Comparison of ENCODE assay signal across 8 cellular contexts in genomic region chr5:152514827-152515397, GRCh38.
DNase-seq lines count a peak whose midpoint lies in the region; ATAC-seq and TF ChIP-seq lines count a peak whose summit lies in the region.

No MANE protein-coding gene starts in this region.

- H3K27me3 ChIP-seq in CD8-positive, alpha-beta T cell (ENCODE audit: insufficient read depth, low read length) = peaks cover 3% of the 10 kb centered on the region
- H3K27me3 ChIP-seq in Peyer's patch = no peaks in the 10 kb centered on the region

- no peak overlapping the region for H3K27ac Mint-ChIP-seq in CD8-positive, alpha-beta T cell
- H3K27ac Mint-ChIP-seq in activated T-cell treated with anti-CD3 and anti-CD28 coated beads, Interleukin-2, amount 50 U/mL, for 72 hours = no peak overlapping the region

- no peak overlapping the region for H3K27ac ChIP-seq in CD8-positive, alpha-beta T cell (ENCODE audit: low read depth, low read length)
- no peak overlapping the region for H3K27ac ChIP-seq in Peyer's patch

- intact Hi-C loops in CD8-positive, alpha-beta T cell (cut with DNase I, micrococcal nuclease) = no loop called here

- TF ChIP-seq POLR2A in Peyer's patch (IDR thresholded peaks at IDR 0.05) = no peak

- H3K4me3 Mint-ChIP-seq in CD8-positive, alpha-beta T cell = no peak overlapping the region
- no peak overlapping the region for H3K4me3 Mint-ChIP-seq in activated T-cell treated with anti-CD3 and anti-CD28 coated beads, Interleukin-2, amount 50 U/mL, for 72 hours

- no peaks in the 10 kb centered on the region for H3K36me3 Mint-ChIP-seq in CD8-positive, alpha-beta T cell
- no peaks in the 10 kb centered on the region for H3K36me3 Mint-ChIP-seq in activated T-cell treated with anti-CD3 and anti-CD28 coated beads, Interleukin-2, amount 50 U/mL, for 72 hours (ENCODE audit: insufficient read depth in 2 of 2)

- no peaks in the 10 kb centered on the region for H3K9me3 ChIP-seq in CD8-positive, alpha-beta T cell (ENCODE audit: low read length)
- H3K9me3 ChIP-seq in Peyer's patch = no peaks in the 10 kb centered on the region

- no peak overlapping the region for H3K4me3 ChIP-seq in CD8-positive, alpha-beta T cell (ENCODE audit: low read depth, low read length)
- no peak overlapping the region for H3K4me3 ChIP-seq in fibroblast of villous mesenchyme (ENCODE audit: low read depth, low read length)
- no peak overlapping the region for H3K4me3 ChIP-seq in Peyer's patch

- H3K36me3 ChIP-seq in CD8-positive, alpha-beta T cell (ENCODE audit: insufficient read depth, low read length) = no peaks in the 10 kb centered on the region
- no peaks in the 10 kb centered on the region for H3K36me3 ChIP-seq in Peyer's patch

- POLR2A ChIA-PET in CD8-positive, alpha-beta T cell (lab: Charles Lee) = no interaction called here

- peaks cover 6% of the 10 kb centered on the region for H3K27me3 Mint-ChIP-seq in CD8-positive, alpha-beta T cell (ENCODE audit: low read depth)
- H3K27me3 Mint-ChIP-seq in activated T-cell treated with anti-CD3 and anti-CD28 coated beads, Interleukin-2, amount 50 U/mL, for 72 hours (ENCODE audit: low read depth) = peaks cover 32% of the 10 kb centered on the region

- no peaks in the 10 kb centered on the region for H3K4me1 Mint-ChIP-seq in CD8-positive, alpha-beta T cell (ENCODE audit: low read depth)
- no peaks in the 10 kb centered on the region for H3K4me1 Mint-ChIP-seq in activated T-cell treated with anti-CD3 and anti-CD28 coated beads, Interleukin-2, amount 50 U/mL, for 72 hours (ENCODE audit: low read depth)

- TF ChIP-seq CTCF in CD8-positive, alpha-beta T cell (IDR thresholded peaks at IDR 0.05) = peak; percentile 16
- TF ChIP-seq CTCF in fibroblast of villous mesenchyme (IDR thresholded peaks at IDR 0.05; ENCODE audit: insufficient read depth, low read depth, low read length) (peak; percentile 32), Peyer's patch (IDR thresholded peaks at IDR 0.05) (peak in 3 of 6 experiments; percentile 13 to 40 (median 27))

- H3K4me1 ChIP-seq in CD8-positive, alpha-beta T cell (ENCODE audit: insufficient read depth, low read length) = no peaks in the 10 kb centered on the region
- no peaks in the 10 kb centered on the region for H3K4me1 ChIP-seq in Peyer's patch

- no peak for DNase-seq in CD8-positive, alpha-beta T cell
- peak; percentile 23 for DNase-seq in HCEC 1CT
- peak; percentile 70 for DNase-seq in OCI-M1 (lab: John Stamatoyannopoulos, UW)
- peak; percentile 11 for DNase-seq in fibroblast of villous mesenchyme (ENCODE audit: low read depth)
- no peak for DNase-seq in NK-92 (lab: John Stamatoyannopoulos, UW; ENCODE audit: unreplicated experiment)
- no peak for DNase-seq in activated T-cell treated with anti-CD3 and anti-CD28 coated beads, Interleukin-2, amount 50 U/mL, for 72 hours
- DNase-seq in Peyer's patch = no peak

- CTCF ChIA-PET in CD8-positive, alpha-beta T cell (lab: Charles Lee) = interaction anchor here (1.7 kb wide), 1 partner anchor 690 kb away, joined by 7 read pairs; no protein-coding TSS in a partner anchor

- H3K9me3 Mint-ChIP-seq in CD8-positive, alpha-beta T cell = no peaks in the 10 kb centered on the region
- H3K9me3 Mint-ChIP-seq in activated T-cell treated with anti-CD3 and anti-CD28 coated beads, Interleukin-2, amount 50 U/mL, for 72 hours = no peaks in the 10 kb centered on the region

- no peak for ATAC-seq in CD8-positive, alpha-beta T cell
- ATAC-seq in GM18861 (IDR thresholded peaks at IDR 0.05; ENCODE audit: unreplicated experiment) = no peak
- ATAC-seq in activated T-cell treated with anti-CD3 and anti-CD28 coated beads, Interleukin-2, amount 50 U/mL, for 72 hours (replicated peaks in 1 of 2) = no peak

Comparison
In these comparisons a context has a peak if more than half of its experiments do, and no peak if none do; other contexts are left out.
1. DNase-seq: peak in HCEC 1CT (single experiment), OCI-M1 (single experiment) and fibroblast of villous mesenchyme (single experiment); none in CD8-positive, alpha-beta T cell (0 of 7), NK-92 (single experiment), activated T-cell treated with anti-CD3 and anti-CD28 coated beads, Interleukin-2, amount 50 U/mL, for 72 hours (0 of 2) and Peyer's patch (0 of 3).